In genomic region chr18:596288-596881, GRCh38 we compare ENCODE assay signal across 1 cellular context.
A peak's percentile ranks its signal among the peaks of the same experiment; 100 is the strongest.
TF ChIP-seq lines count a peak whose summit lies in the region.

No MANE protein-coding gene starts in this region.

TF ChIP-seq in HepG2, 621 proteins besides CTCF, POLR2A, EP300 and RAD21 (continued from another document and continues in another):
- TF ChIP-seq ZBTB4 (CRISPR knock-in tag; IDR thresholded peaks at IDR 0.05; ENCODE audit: borderline replicate concordance): no peak
- TF ChIP-seq, protein P1, sequence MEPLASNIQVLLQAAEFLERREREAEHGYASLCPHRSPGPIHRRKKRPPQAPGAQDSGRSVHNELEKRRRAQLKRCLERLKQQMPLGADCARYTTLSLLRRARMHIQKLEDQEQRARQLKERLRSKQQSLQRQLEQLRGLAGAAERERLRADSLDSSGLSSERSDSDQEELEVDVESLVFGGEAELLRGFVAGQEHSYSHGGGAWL (CRISPR knock-in tag; IDR thresholded peaks at IDR 0.05): no peak
- TF ChIP-seq ZNF10 (CRISPR knock-in tag; IDR thresholded peaks at IDR 0.05; ENCODE audit: borderline replicate concordance, low read depth): no peak
- TF ChIP-seq ZNF24 (IDR thresholded peaks at IDR 0.05): no peak
- TF ChIP-seq ASH2L (IDR thresholded peaks at IDR 0.05; ENCODE audit: insufficient read length, low read depth, low read length): no peak
- TF ChIP-seq HMGA1 (CRISPR knock-in tag; conservative IDR thresholded peaks at IDR 0.05): no peak
- TF ChIP-seq THYN1 (CRISPR knock-in tag; IDR thresholded peaks at IDR 0.05; ENCODE audit: borderline replicate concordance, low read depth): no peak
- no peak for TF ChIP-seq SP140L (CRISPR knock-in tag; IDR thresholded peaks at IDR 0.05; ENCODE audit: borderline replicate concordance)
- TF ChIP-seq JUN (CRISPR knock-in tag; IDR thresholded peaks at IDR 0.05): no peak
- TF ChIP-seq JUNB (CRISPR knock-in tag; IDR thresholded peaks at IDR 0.05; ENCODE audit: borderline replicate concordance): no peak
- TF ChIP-seq SP4 (CRISPR knock-in tag; IDR thresholded peaks at IDR 0.05): 0 out of 2 replicates have a peak, but pooled peaks have one; percentile 17
- TF ChIP-seq ZFX (CRISPR knock-in tag; IDR thresholded peaks at IDR 0.05; ENCODE audit: low read depth): 0 out of 2 replicates have a peak, but pooled peaks have one; percentile 27
- no peak for TF ChIP-seq MTA1 (CRISPR knock-in tag; IDR thresholded peaks at IDR 0.05; ENCODE audit: borderline replicate concordance)
- TF ChIP-seq CREM (IDR thresholded peaks at IDR 0.05): no peak
- no peak for TF ChIP-seq CREM (CRISPR knock-in tag; IDR thresholded peaks at IDR 0.05)
- TF ChIP-seq, protein P2, sequence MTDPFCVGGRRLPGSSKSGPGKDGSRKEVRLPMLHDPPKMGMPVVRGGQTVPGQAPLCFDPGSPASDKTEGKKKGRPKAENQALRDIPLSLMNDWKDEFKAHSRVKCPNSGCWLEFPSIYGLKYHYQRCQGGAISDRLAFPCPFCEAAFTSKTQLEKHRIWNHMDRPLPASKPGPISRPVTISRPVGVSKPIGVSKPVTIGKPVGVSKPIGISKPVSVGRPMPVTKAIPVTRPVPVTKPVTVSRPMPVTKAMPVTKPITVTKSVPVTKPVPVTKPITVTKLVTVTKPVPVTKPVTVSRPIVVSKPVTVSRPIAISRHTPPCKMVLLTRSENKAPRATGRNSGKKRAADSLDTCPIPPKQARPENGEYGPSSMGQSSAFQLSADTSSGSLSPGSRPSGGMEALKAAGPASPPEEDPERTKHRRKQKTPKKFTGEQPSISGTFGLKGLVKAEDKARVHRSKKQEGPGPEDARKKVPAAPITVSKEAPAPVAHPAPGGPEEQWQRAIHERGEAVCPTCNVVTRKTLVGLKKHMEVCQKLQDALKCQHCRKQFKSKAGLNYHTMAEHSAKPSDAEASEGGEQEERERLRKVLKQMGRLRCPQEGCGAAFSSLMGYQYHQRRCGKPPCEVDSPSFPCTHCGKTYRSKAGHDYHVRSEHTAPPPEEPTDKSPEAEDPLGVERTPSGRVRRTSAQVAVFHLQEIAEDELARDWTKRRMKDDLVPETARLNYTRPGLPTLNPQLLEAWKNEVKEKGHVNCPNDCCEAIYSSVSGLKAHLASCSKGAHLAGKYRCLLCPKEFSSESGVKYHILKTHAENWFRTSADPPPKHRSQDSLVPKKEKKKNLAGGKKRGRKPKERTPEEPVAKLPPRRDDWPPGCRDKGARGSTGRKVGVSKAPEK (CRISPR knock-in tag; IDR thresholded peaks at IDR 0.05; ENCODE audit: borderline replicate concordance): no peak
- no peak for TF ChIP-seq ZNF674 (CRISPR knock-in tag; IDR thresholded peaks at IDR 0.05; ENCODE audit: low read depth)
- peak; percentile 30; the same call in 1 of the 2 replicates for TF ChIP-seq ZNF160 (CRISPR knock-in tag; IDR thresholded peaks at IDR 0.05)
- TF ChIP-seq, protein P3, sequence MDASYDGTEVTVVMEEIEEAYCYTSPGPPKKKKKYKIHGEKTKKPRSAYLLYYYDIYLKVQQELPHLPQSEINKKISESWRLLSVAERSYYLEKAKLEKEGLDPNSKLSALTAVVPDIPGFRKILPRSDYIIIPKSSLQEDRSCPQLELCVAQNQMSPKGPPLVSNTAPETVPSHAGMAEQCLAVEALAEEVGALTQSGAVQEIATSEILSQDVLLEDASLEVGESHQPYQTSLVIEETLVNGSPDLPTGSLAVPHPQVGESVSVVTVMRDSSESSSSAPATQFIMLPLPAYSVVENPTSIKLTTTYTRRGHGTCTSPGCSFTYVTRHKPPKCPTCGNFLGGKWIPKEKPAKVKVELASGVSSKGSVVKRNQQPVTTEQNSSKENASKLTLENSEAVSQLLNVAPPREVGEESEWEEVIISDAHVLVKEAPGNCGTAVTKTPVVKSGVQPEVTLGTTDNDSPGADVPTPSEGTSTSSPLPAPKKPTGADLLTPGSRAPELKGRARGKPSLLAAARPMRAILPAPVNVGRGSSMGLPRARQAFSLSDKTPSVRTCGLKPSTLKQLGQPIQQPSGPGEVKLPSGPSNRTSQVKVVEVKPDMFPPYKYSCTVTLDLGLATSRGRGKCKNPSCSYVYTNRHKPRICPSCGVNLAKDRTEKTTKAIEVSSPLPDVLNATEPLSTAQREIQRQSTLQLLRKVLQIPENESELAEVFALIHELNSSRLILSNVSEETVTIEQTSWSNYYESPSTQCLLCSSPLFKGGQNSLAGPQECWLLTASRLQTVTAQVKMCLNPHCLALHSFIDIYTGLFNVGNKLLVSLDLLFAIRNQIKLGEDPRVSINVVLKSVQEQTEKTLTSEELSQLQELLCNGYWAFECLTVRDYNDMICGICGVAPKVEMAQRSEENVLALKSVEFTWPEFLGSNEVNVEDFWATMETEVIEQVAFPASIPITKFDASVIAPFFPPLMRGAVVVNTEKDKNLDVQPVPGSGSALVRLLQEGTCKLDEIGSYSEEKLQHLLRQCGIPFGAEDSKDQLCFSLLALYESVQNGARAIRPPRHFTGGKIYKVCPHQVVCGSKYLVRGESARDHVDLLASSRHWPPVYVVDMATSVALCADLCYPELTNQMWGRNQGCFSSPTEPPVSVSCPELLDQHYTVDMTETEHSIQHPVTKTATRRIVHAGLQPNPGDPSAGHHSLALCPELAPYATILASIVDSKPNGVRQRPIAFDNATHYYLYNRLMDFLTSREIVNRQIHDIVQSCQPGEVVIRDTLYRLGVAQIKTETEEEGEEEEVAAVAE (CRISPR knock-in tag; IDR thresholded peaks at IDR 0.05; ENCODE audit: borderline replicate concordance): no peak
- 0 out of 4 replicates have a peak, but pooled peaks of 1 of the 2 experiments have one; percentile 1 for TF ChIP-seq KLF16 (CRISPR knock-in tag; IDR thresholded peaks at IDR 0.05)
- no peak for TF ChIP-seq ZZZ3 (CRISPR knock-in tag; IDR thresholded peaks at IDR 0.05; ENCODE audit: borderline replicate concordance)
- TF ChIP-seq KAT8 (CRISPR knock-in tag; IDR thresholded peaks at IDR 0.05): no peak
- no peak for TF ChIP-seq ZNF788 (CRISPR knock-in tag; IDR thresholded peaks at IDR 0.05; ENCODE audit: borderline replicate concordance)
- TF ChIP-seq TAF1 (CRISPR knock-in tag; IDR thresholded peaks at IDR 0.05): no peak; the same call in 1 of the 2 replicates
- TF ChIP-seq IRF2 (CRISPR knock-in tag; IDR thresholded peaks at IDR 0.05): no peak
- TF ChIP-seq GMEB1 (CRISPR knock-in tag; IDR thresholded peaks at IDR 0.05; ENCODE audit: borderline replicate concordance): peak; percentile 65; the same call in 1 of the 2 replicates
- TF ChIP-seq, protein P4, sequence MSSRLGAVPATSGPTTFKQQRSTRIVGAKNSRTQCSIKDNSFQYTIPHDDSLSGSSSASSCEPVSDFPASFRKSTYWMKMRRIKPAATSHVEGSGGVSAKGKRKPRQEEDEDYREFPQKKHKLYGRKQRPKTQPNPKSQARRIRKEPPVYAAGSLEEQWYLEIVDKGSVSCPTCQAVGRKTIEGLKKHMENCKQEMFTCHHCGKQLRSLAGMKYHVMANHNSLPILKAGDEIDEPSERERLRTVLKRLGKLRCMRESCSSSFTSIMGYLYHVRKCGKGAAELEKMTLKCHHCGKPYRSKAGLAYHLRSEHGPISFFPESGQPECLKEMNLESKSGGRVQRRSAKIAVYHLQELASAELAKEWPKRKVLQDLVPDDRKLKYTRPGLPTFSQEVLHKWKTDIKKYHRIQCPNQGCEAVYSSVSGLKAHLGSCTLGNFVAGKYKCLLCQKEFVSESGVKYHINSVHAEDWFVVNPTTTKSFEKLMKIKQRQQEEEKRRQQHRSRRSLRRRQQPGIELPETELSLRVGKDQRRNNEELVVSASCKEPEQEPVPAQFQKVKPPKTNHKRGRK (CRISPR knock-in tag; IDR thresholded peaks at IDR 0.05): no peak
- TF ChIP-seq, protein P5, sequence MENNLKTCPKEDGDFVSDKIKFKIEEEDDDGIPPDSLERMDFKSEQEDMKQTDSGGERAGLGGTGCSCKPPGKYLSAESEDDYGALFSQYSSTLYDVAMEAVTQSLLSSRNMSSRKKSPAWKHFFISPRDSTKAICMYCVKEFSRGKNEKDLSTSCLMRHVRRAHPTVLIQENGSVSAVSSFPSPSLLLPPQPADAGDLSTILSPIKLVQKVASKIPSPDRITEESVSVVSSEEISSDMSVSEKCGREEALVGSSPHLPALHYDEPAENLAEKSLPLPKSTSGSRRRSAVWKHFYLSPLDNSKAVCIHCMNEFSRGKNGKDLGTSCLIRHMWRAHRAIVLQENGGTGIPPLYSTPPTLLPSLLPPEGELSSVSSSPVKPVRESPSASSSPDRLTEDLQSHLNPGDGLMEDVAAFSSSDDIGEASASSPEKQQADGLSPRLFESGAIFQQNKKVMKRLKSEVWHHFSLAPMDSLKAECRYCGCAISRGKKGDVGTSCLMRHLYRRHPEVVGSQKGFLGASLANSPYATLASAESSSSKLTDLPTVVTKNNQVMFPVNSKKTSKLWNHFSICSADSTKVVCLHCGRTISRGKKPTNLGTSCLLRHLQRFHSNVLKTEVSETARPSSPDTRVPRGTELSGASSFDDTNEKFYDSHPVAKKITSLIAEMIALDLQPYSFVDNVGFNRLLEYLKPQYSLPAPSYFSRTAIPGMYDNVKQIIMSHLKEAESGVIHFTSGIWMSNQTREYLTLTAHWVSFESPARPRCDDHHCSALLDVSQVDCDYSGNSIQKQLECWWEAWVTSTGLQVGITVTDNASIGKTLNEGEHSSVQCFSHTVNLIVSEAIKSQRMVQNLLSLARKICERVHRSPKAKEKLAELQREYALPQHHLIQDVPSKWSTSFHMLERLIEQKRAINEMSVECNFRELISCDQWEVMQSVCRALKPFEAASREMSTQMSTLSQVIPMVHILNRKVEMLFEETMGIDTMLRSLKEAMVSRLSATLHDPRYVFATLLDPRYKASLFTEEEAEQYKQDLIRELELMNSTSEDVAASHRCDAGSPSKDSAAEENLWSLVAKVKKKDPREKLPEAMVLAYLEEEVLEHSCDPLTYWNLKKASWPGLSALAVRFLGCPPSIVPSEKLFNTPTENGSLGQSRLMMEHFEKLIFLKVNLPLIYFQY (CRISPR knock-in tag; IDR thresholded peaks at IDR 0.05; ENCODE audit: borderline replicate concordance): no peak
- no peak for TF ChIP-seq ZNF337 (CRISPR knock-in tag; IDR thresholded peaks at IDR 0.05; ENCODE audit: borderline replicate concordance, low read depth)
- no peak for TF ChIP-seq ETV5 (CRISPR knock-in tag; IDR thresholded peaks at IDR 0.05; ENCODE audit: borderline replicate concordance)
- TF ChIP-seq ZNF775 (CRISPR knock-in tag; IDR thresholded peaks at IDR 0.05; ENCODE audit: borderline replicate concordance): no peak
- TF ChIP-seq, protein P6, sequence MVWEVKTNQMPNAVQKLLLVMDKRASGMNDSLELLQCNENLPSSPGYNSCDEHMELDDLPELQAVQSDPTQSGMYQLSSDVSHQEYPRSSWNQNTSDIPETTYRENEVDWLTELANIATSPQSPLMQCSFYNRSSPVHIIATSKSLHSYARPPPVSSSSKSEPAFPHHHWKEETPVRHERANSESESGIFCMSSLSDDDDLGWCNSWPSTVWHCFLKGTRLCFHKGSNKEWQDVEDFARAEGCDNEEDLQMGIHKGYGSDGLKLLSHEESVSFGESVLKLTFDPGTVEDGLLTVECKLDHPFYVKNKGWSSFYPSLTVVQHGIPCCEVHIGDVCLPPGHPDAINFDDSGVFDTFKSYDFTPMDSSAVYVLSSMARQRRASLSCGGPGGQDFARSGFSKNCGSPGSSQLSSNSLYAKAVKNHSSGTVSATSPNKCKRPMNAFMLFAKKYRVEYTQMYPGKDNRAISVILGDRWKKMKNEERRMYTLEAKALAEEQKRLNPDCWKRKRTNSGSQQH (CRISPR knock-in tag; IDR thresholded peaks at IDR 0.05; ENCODE audit: low read depth): no peak
- no peak for TF ChIP-seq MTF1 (CRISPR knock-in tag; IDR thresholded peaks at IDR 0.05)
- TF ChIP-seq TRIM24 (CRISPR knock-in tag; IDR thresholded peaks at IDR 0.05): no peak
- no peak for TF ChIP-seq MIER3 (CRISPR knock-in tag; IDR thresholded peaks at IDR 0.05; ENCODE audit: borderline replicate concordance)
- TF ChIP-seq, protein P7, sequence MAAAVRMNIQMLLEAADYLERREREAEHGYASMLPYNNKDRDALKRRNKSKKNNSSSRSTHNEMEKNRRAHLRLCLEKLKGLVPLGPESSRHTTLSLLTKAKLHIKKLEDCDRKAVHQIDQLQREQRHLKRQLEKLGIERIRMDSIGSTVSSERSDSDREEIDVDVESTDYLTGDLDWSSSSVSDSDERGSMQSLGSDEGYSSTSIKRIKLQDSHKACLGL (CRISPR knock-in tag; IDR thresholded peaks at IDR 0.05): 0 out of 2 replicates have a peak, but pooled peaks have one; percentile 16
